ENCODE assay signal across 8 cellular contexts in the genomic region with DNA sequence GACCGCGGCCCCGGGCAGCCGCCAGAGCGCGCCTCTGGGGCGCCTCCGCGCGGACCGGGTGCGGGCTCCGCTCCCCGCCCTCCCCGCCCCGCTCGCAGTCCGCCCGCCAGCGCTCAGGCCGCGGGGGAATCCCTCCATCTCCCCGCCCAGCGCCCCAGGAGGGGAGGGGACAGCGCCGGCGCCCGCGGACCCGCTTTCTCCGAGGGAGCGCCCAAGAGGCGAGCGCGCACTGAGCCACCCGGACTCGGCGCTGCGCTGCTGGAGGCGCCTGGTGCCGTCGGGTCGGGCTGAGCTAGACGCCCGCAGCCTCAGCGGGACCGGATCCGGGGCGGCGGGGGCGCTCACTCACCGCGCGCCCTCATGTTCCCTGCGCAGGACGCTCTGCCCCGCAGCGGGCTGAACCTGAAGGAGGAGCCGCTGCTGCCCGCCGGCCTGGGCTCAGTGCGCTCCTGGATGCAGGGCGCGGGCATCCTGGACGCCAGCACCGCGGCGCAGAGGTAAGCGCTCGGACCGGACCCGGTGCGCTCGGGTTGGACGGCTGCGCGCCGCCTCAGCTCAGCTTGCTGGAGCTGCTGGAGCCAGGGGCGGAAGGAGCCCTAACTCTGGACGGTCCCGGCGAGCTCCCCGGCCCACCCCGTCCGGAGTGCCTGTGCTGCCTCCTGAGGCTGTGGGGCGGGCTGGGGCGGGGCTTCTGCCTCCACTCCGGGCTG. TPM values are rescaled to one million over a fixed set of nuclear protein-coding genes. Genes with fewer than 3 reads are reported as not detected.
A peak's percentile ranks its signal among the peaks of the same experiment; 100 is the strongest.
DNase-seq lines count a peak whose midpoint lies in the region; ATAC-seq and TF ChIP-seq lines count a peak whose summit lies in the region.

No MANE protein-coding gene starts in this region.

- WGBS in mesendoderm (ENCODE audit: extremely low coverage, insufficient coverage, low lambda C conversion rate): no CpG with 5 or more reads among the region's 88 CpGs

- no peak overlapping the region for H2AK5ac ChIP-seq in mesendoderm (ENCODE audit: low read length)

- peak; percentile 60 for ATAC-seq in WTC11
- peak; percentile 47 to 49 for ATAC-seq in stimulated activated naive B cell treated with anti-CD40 and anti-IgM and Interleukin-4, amounts not matched to agents 10 μg/mL and 1 μg/mL and 100 μg/mL, for 72 hours (replicated peaks)

- H3K36me3 ChIP-seq in mesendoderm (ENCODE audit: control insufficient read depth, insufficient read depth, low read length): no peaks in the 10 kb centered on the region

- no peak overlapping the region for H3K23ac ChIP-seq in mesendoderm (ENCODE audit: low read length)

- CTCF ChIA-PET in WTC11 (lab: Charles Lee): interaction anchor here (1.2 to 2.8 kb wide), 8 partner anchors 8 to 159 kb away, joined by 4 to 14 read pairs (median 7); no protein-coding TSS in a partner anchor

- H3K79me2 ChIP-seq in mesendoderm (ENCODE audit: control insufficient read depth, insufficient read depth, low read length): no peaks in the 10 kb centered on the region

- no peaks in the 10 kb centered on the region for H3K9me3 Mint-ChIP-seq in WTC11
- no peaks in the 10 kb centered on the region for H3K9me3 Mint-ChIP-seq in stimulated activated naive B cell treated with anti-CD40 and anti-IgM and Interleukin-4, amounts not matched to agents 10 μg/mL and 1 μg/mL and 100 μg/mL, for 72 hours

- TF ChIP-seq CTCF in WTC11 (IDR thresholded peaks at IDR 0.05): no peak

- no peak overlapping the region for H4K5ac ChIP-seq in mesendoderm (ENCODE audit: low read length)

- no peaks in the 10 kb centered on the region for H3K79me1 ChIP-seq in mesendoderm (ENCODE audit: low read length)

- peaks cover 86% of the 10 kb centered on the region for H3K27me3 Mint-ChIP-seq in WTC11 (ENCODE audit: low read depth)
- peaks cover 60 to 72% of the 10 kb centered on the region in 2 donors for H3K27me3 Mint-ChIP-seq in stimulated activated naive B cell treated with anti-CD40 and anti-IgM and Interleukin-4, amounts not matched to agents 10 μg/mL and 1 μg/mL and 100 μg/mL, for 72 hours

- no peak overlapping the region for H3K4ac ChIP-seq in mesendoderm (ENCODE audit: low read depth, low read length)

- H3K9ac ChIP-seq in mesendoderm (ENCODE audit: low read length): no peak overlapping the region

- H3K4me1 ChIP-seq in mesendoderm (ENCODE audit: control insufficient read depth, low read depth, low read length): no peaks in the 10 kb centered on the region

- no peak overlapping the region for H2BK120ac ChIP-seq in mesendoderm (ENCODE audit: low read depth, low read length)

- H3K18ac ChIP-seq in mesendoderm (ENCODE audit: low read length): peak overlapping the region; percentile 76

- peaks cover 65% of the 10 kb centered on the region for H3K27me3 ChIP-seq in mesendoderm (ENCODE audit: insufficient read depth, low read length, poor library complexity)

- no peak overlapping the region for H4K8ac ChIP-seq in mesendoderm (ENCODE audit: low read depth, low read length)

- no peak overlapping the region for H2BK15ac ChIP-seq in mesendoderm (replicated peaks; ENCODE audit: low read depth)

- H3K4me3 ChIP-seq in mesendoderm (ENCODE audit: low read length): no peak overlapping the region

- H3K27ac ChIP-seq in mesendoderm (ENCODE audit: low read depth, low read length): no peak overlapping the region

- H2BK5ac ChIP-seq in mesendoderm (ENCODE audit: low read length): no peak overlapping the region

- H3K4me2 ChIP-seq in mesendoderm (ENCODE audit: low read length): no peak overlapping the region

- peaks cover 5% of the 10 kb centered on the region for H3K36me3 Mint-ChIP-seq in WTC11
- H3K36me3 Mint-ChIP-seq in stimulated activated naive B cell treated with anti-CD40 and anti-IgM and Interleukin-4, amounts not matched to agents 10 μg/mL and 1 μg/mL and 100 μg/mL, for 72 hours: peaks cover 5% of the 10 kb centered on the region in 2 donors

- H3K27ac Mint-ChIP-seq in WTC11: no peak overlapping the region
- H3K27ac Mint-ChIP-seq in stimulated activated naive B cell treated with anti-CD40 and anti-IgM and Interleukin-4, amounts not matched to agents 10 μg/mL and 1 μg/mL and 100 μg/mL, for 72 hours: no peak overlapping the region

- H3K4me1 Mint-ChIP-seq in WTC11: peaks cover 27% of the 10 kb centered on the region
- H3K4me1 Mint-ChIP-seq in stimulated activated naive B cell treated with anti-CD40 and anti-IgM and Interleukin-4, amounts not matched to agents 10 μg/mL and 1 μg/mL and 100 μg/mL, for 72 hours: peaks cover 7 to 9% of the 10 kb centered on the region in 2 donors

- POLR2A ChIA-PET in WTC11 (lab: Charles Lee): interaction anchor here (0.5 to 1.0 kb wide), 2 partner anchors 41 to 89 kb away, joined by 4 to 5 read pairs; a partner anchor contains a TSS

- H3K4me3 Mint-ChIP-seq in WTC11: peak overlapping the region; percentile 44
- no peak overlapping the region for H3K4me3 Mint-ChIP-seq in stimulated activated naive B cell treated with anti-CD40 and anti-IgM and Interleukin-4, amounts not matched to agents 10 μg/mL and 1 μg/mL and 100 μg/mL, for 72 hours

- peak; percentile 43 for DNase-seq in NCI-H1436 (lab: John Stamatoyannopoulos, UW)
- DNase-seq in NCI-H1436 treated with DMSO at 0.1 percent for 48 hours (lab: John Stamatoyannopoulos, UW): no peak
- DNase-seq in WTC11 (ENCODE audit: low spot score): peak; percentile 46
- DNase-seq in cerebellum (ENCODE audit: low spot score): peak; percentile 27
- DNase-seq in mesendoderm: peak; percentile 40
- peak; percentile 16 for DNase-seq in stimulated activated naive B cell treated with anti-CD40 and anti-IgM and Interleukin-4, amounts not matched to agents 10 μg/mL and 1 μg/mL and 100 μg/mL, for 72 hours
- DNase-seq in GM19240 (ENCODE audit: insufficient read length, low spot score): no peak
- DNase-seq in NCI-H2081 treated with DMSO at 0.1 percent for 48 hours (lab: John Stamatoyannopoulos, UW): no peak

- H3K56ac ChIP-seq in mesendoderm (ENCODE audit: low read length): no peak overlapping the region

TF ChIP-seq in WTC11, 78 proteins besides CTCF, POLR2A, EP300 and RAD21:
- TF ChIP-seq, protein P1, sequence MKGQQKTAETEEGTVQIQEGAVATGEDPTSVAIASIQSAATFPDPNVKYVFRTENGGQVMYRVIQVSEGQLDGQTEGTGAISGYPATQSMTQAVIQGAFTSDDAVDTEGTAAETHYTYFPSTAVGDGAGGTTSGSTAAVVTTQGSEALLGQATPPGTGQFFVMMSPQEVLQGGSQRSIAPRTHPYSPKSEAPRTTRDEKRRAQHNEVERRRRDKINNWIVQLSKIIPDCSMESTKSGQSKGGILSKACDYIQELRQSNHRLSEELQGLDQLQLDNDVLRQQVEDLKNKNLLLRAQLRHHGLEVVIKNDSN (CRISPR knock-in tag; IDR thresholded peaks at IDR 0.05): no peak
- TF ChIP-seq NR1H2 (CRISPR knock-in tag; IDR thresholded peaks at IDR 0.05) (no peak), ZNF263 (CRISPR knock-in tag; IDR thresholded peaks at IDR 0.05; ENCODE audit: low read depth) (no peak), ZNF317 (CRISPR knock-in tag; IDR thresholded peaks at IDR 0.05; ENCODE audit: borderline replicate concordance, low read depth) (no peak; the same call in 1 of the 2 replicates)
- TF ChIP-seq, protein P2, sequence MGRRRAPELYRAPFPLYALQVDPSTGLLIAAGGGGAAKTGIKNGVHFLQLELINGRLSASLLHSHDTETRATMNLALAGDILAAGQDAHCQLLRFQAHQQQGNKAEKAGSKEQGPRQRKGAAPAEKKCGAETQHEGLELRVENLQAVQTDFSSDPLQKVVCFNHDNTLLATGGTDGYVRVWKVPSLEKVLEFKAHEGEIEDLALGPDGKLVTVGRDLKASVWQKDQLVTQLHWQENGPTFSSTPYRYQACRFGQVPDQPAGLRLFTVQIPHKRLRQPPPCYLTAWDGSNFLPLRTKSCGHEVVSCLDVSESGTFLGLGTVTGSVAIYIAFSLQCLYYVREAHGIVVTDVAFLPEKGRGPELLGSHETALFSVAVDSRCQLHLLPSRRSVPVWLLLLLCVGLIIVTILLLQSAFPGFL (CRISPR knock-in tag; IDR thresholded peaks at IDR 0.05; ENCODE audit: borderline replicate concordance): no peak
- TF ChIP-seq, protein P3, sequence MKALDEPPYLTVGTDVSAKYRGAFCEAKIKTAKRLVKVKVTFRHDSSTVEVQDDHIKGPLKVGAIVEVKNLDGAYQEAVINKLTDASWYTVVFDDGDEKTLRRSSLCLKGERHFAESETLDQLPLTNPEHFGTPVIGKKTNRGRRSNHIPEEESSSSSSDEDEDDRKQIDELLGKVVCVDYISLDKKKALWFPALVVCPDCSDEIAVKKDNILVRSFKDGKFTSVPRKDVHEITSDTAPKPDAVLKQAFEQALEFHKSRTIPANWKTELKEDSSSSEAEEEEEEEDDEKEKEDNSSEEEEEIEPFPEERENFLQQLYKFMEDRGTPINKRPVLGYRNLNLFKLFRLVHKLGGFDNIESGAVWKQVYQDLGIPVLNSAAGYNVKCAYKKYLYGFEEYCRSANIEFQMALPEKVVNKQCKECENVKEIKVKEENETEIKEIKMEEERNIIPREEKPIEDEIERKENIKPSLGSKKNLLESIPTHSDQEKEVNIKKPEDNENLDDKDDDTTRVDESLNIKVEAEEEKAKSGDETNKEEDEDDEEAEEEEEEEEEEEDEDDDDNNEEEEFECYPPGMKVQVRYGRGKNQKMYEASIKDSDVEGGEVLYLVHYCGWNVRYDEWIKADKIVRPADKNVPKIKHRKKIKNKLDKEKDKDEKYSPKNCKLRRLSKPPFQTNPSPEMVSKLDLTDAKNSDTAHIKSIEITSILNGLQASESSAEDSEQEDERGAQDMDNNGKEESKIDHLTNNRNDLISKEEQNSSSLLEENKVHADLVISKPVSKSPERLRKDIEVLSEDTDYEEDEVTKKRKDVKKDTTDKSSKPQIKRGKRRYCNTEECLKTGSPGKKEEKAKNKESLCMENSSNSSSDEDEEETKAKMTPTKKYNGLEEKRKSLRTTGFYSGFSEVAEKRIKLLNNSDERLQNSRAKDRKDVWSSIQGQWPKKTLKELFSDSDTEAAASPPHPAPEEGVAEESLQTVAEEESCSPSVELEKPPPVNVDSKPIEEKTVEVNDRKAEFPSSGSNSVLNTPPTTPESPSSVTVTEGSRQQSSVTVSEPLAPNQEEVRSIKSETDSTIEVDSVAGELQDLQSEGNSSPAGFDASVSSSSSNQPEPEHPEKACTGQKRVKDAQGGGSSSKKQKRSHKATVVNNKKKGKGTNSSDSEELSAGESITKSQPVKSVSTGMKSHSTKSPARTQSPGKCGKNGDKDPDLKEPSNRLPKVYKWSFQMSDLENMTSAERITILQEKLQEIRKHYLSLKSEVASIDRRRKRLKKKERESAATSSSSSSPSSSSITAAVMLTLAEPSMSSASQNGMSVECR (CRISPR knock-in tag; IDR thresholded peaks at IDR 0.05; ENCODE audit: borderline replicate concordance): no peak
TF ChIP-seq in WTC11: peak in this region for 0.

RNA-seq across cellular contexts. Expression of a gene that starts 0.9 kb away (rescaled TPM):
- total RNA-seq in WTC11 (2021) (2.7 to 5.0 TPM (median 3.2 TPM) in 3 replicates), cerebellum (6.2 TPM)
- polyA plus RNA-seq in mesendoderm (2013, experiment 1 of 2): 0.31 TPM
- polyA plus RNA-seq in mesendoderm (2013, experiment 2 of 2): 0.13 TPM

RNA-seq across cellular contexts. Expression of a gene that starts 29.4 kb away (rescaled TPM):
- 101 to 136 TPM (median 107 TPM) in 3 replicates for total RNA-seq in WTC11 (2021)
- 46.6 TPM for total RNA-seq in cerebellum
- 56.4 TPM for polyA plus RNA-seq in mesendoderm (2013, experiment 1 of 2)
- 56.0 TPM for polyA plus RNA-seq in mesendoderm (2013, experiment 2 of 2)

RNA-seq across cellular contexts. Expression of a gene that starts 41.0 kb away (rescaled TPM):
- total RNA-seq in WTC11 (2021) (484 to 634 TPM (median 500 TPM) in 3 replicates), cerebellum (83.5 TPM)
- polyA plus RNA-seq in mesendoderm (2013, experiment 1 of 2): 590 TPM
- polyA plus RNA-seq in mesendoderm (2013, experiment 2 of 2): 586 TPM

Comparison
In these comparisons a context has a peak if more than half of its experiments do, and no peak if none do; other contexts are left out.
1. DNase-seq: peak in NCI-H1436 (single experiment), WTC11 (single experiment), cerebellum (single experiment), mesendoderm (single experiment) and stimulated activated naive B cell treated with anti-CD40 and anti-IgM and Interleukin-4, amounts not matched to agents 10 μg/mL and 1 μg/mL and 100 μg/mL, for 72 hours (single experiment); none in NCI-H1436 treated with DMSO at 0.1 percent for 48 hours (single experiment), GM19240 (single experiment) and NCI-H2081 treated with DMSO at 0.1 percent for 48 hours (single experiment).